12 cellular contexts compared by ENCODE assay signal in the genomic region with DNA sequence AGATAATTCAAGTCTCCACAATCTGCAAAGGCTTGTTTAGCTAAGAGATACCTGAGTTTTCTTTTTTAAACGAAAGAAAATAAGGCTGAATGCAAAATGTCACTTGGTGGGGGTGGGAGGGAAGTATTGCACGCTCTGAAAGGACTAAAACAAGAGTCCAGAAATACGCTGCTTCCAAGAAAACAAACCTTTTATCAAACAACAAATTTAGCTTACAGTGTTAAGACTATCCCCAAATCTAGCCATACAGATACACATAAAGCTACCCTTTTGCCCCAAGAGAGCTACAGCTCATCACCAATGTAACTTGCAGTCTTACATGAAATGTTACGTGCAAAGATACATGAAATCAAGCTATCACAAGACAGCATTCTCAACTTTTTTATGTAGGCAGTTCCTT.
DNase-seq lines count a peak whose midpoint lies in the region; ATAC-seq and TF ChIP-seq lines count a peak whose summit lies in the region.
"Had no signal": no experiment of that assay in that cellular context is flagged by ENCODE, and none has a peak within 500 bp of the region (broad histone marks: within the 10 kb centered on the region; RNA-seq: fewer than 3 reads in every experiment).

No MANE protein-coding gene starts in this region.

- in situ Hi-C loops in transverse colon (cut with MboI; ENCODE audit: low pct_ligation_motif_present in 1 of 4, low pct_unique_long_range_greater_than_20kb in 1 of 4, low sequenced_read_pairs in 3 of 4) = loop anchor here in 1 of 4 donors (25.0 kb wide), 1 partner anchor 526 kb away; a partner anchor contains a TSS

- peak overlapping the region; percentile 40 to 99 (median 96) for H3K27ac ChIP-seq in body of pancreas
- H3K27ac ChIP-seq in transverse colon = peak overlapping the region; percentile 92 to 98 (median 98)

- H3K4me3 ChIP-seq in body of pancreas = no peak overlapping the region
- peak overlapping the region in 2 of 4 donors; percentile 9 to 85 for H3K4me3 ChIP-seq in transverse colon

- peaks cover 3% of the 10 kb centered on the region for H3K36me3 Mint-ChIP-seq in activated naive CD4-positive, alpha-beta T cell treated with anti-CD3 and anti-CD28 coated beads for 36 hours (ENCODE audit: low read depth)
- H3K36me3 Mint-ChIP-seq in memory B cell = no peaks in the 10 kb centered on the region

- no peaks in the 10 kb centered on the region for H3K36me3 ChIP-seq in body of pancreas (replicated peaks in 1 of 2; ENCODE audit: insufficient read depth in 1 of 2, low read depth in 2 of 2)
- H3K36me3 ChIP-seq in transverse colon = no peaks in the 10 kb centered on the region

- 37% methylated on average over 4 of the region's 4 CpGs for WGBS in body of pancreas, 2 donors
- WGBS in transverse colon (ENCODE audit: low coverage in 1 of 2), 2 donors = 16 to 30% methylated on average over 4 of the region's 4 CpGs

- TF ChIP-seq POLR2A in body of pancreas (IDR thresholded peaks at IDR 0.05) (no peak), transverse colon (IDR thresholded peaks at IDR 0.05) (no peak)

- H3K4me1 ChIP-seq in body of pancreas (peaks cover 70% of the 10 kb centered on the region), transverse colon (peaks cover 31 to 78% (median 61%) of the 10 kb centered on the region in 4 donors)

- H3K4me3 Mint-ChIP-seq in activated naive CD4-positive, alpha-beta T cell treated with anti-CD3 and anti-CD28 coated beads for 36 hours = peak overlapping the region; percentile 74
- peak overlapping the region; percentile 37 for H3K4me3 Mint-ChIP-seq in memory B cell

- H3K4me1 Mint-ChIP-seq in activated naive CD4-positive, alpha-beta T cell treated with anti-CD3 and anti-CD28 coated beads for 36 hours (ENCODE audit: low read depth) = peaks cover 52% of the 10 kb centered on the region
- H3K4me1 Mint-ChIP-seq in memory B cell = peaks cover 35% of the 10 kb centered on the region

- no peaks in the 10 kb centered on the region for H3K27me3 Mint-ChIP-seq in activated naive CD4-positive, alpha-beta T cell treated with anti-CD3 and anti-CD28 coated beads for 36 hours (ENCODE audit: low read depth)
- no peaks in the 10 kb centered on the region for H3K27me3 Mint-ChIP-seq in memory B cell

- no peak overlapping the region for H3K27ac Mint-ChIP-seq in activated naive CD4-positive, alpha-beta T cell treated with anti-CD3 and anti-CD28 coated beads for 36 hours
- no peak overlapping the region for H3K27ac Mint-ChIP-seq in memory B cell

- H3K9me3 Mint-ChIP-seq in activated naive CD4-positive, alpha-beta T cell treated with anti-CD3 and anti-CD28 coated beads for 36 hours = no peaks in the 10 kb centered on the region
- no peaks in the 10 kb centered on the region for H3K9me3 Mint-ChIP-seq in memory B cell

- CTCF ChIA-PET in activated naive CD4-positive, alpha-beta T cell treated with anti-CD3 and anti-CD28 coated beads for 36 hours (lab: Charles Lee) = interaction anchor here (0.8 to 2.7 kb wide), 6 partner anchors 9 to 240 kb away, joined by 3 to 12 read pairs (median 4); no protein-coding TSS in a partner anchor

- no peak for TF ChIP-seq EP300 in transverse colon (IDR thresholded peaks at IDR 0.05; ENCODE audit: low read depth)

- intact Hi-C loops in activated naive CD4-positive, alpha-beta T cell treated with anti-CD3 and anti-CD28 coated beads for 36 hours (cut with micrococcal nuclease) = loop anchor here (5.0 kb wide), 2 partner anchors 381 to 1979 kb away; a partner anchor contains a TSS
- intact Hi-C loops in body of pancreas (cut with DNase I) = no loop called here
- intact Hi-C loops in transverse colon (cut with DNase I; ENCODE audit: low total_unique reads) = loop anchor here (10.0 kb wide), 1 partner anchor 524 kb away; a partner anchor contains a TSS

- DNase-seq in activated naive CD4-positive, alpha-beta T cell treated with anti-CD3 and anti-CD28 coated beads for 36 hours = no peak
- DNase-seq in activated naive CD4-positive, alpha-beta T cell (lab: John Stamatoyannopoulos, UW) = no peak
- DNase-seq in body of pancreas = no peak
- no peak for DNase-seq in memory B cell (ENCODE audit: low spot score in 2 of 2)
- no peak for DNase-seq in transverse colon
- no peak for DNase-seq in cortex of kidney (lab: John Stamatoyannopoulos, UW)
- DNase-seq in NCI-H82 treated with DMSO at 0.1 percent for 48 hours (lab: John Stamatoyannopoulos, UW; ENCODE audit: unreplicated experiment) = no peak
- no peak for DNase-seq in DMS 273 treated with DMSO at 0.1 percent for 48 hours (lab: John Stamatoyannopoulos, UW)
- DNase-seq: midbrain, NCI-H1092 treated with DMSO at 0.1 percent for 48 hours, NCI-H446 treated with DMSO at 0.1 percent for 48 hours had no signal

- TF ChIP-seq CTCF in body of pancreas (IDR thresholded peaks at IDR 0.05) (no peak), transverse colon (IDR thresholded peaks at IDR 0.05) (no peak)

- ATAC-seq in body of pancreas (no peak), memory B cell (ENCODE audit: low read depth) (no peak)
- ATAC-seq: sciatic nerve had no signal

- no peaks in the 10 kb centered on the region for H3K9me3 ChIP-seq in body of pancreas
- H3K9me3 ChIP-seq in transverse colon = no peaks in the 10 kb centered on the region

- H3K27me3 ChIP-seq in body of pancreas (no peaks in the 10 kb centered on the region), transverse colon (no peaks in the 10 kb centered on the region)
